15 cellular contexts compared by ENCODE assay signal in genomic region chr10:4883079-4883739, GRCh38. TPM values are rescaled to one million over a fixed set of nuclear protein-coding genes. Genes with fewer than 3 reads are reported as not detected.
DNase-seq lines count a peak whose midpoint lies in the region; ATAC-seq and TF ChIP-seq lines count a peak whose summit lies in the region.
"Had no signal": no experiment of that assay in that cellular context is flagged by ENCODE, and none has a peak within 500 bp of the region (broad histone marks: within the 10 kb centered on the region; RNA-seq: fewer than 3 reads in every experiment).

No MANE protein-coding gene starts in this region.

- H3K4me1 ChIP-seq in MM.1S (ENCODE audit: low read length): no peaks in the 10 kb centered on the region
- H3K4me1 ChIP-seq: lower lobe of right lung had no signal

- no peaks in the 10 kb centered on the region for H3K79me2 ChIP-seq in MM.1S (ENCODE audit: low read length)

- H3K4me2 ChIP-seq in MM.1S (ENCODE audit: low read depth, low read length): no peak overlapping the region

- no peaks in the 10 kb centered on the region for H3K36me3 ChIP-seq in MM.1S (replicated peaks; ENCODE audit: insufficient read depth, low read length)
- H3K36me3 ChIP-seq: lower lobe of right lung had no signal

- no peak overlapping the region for H3K4me3 ChIP-seq in MM.1S (ENCODE audit: low read length)
- H3K4me3 ChIP-seq: lower lobe of right lung had no signal

- no peaks in the 10 kb centered on the region for H3K9me2 ChIP-seq in MM.1S (replicated peaks; ENCODE audit: insufficient read depth, low read length)

- H3F3A ChIP-seq in MM.1S (ENCODE audit: insufficient read depth, low read length): no peaks in the 10 kb centered on the region

- no peak overlapping the region for H2AFZ ChIP-seq in MM.1S (ENCODE audit: low read length)

- peak; percentile 68 for ATAC-seq in esophagus mucosa
- no peak for ATAC-seq in GM21786 (IDR thresholded peaks at IDR 0.05; ENCODE audit: unreplicated experiment)
- ATAC-seq: WTC11 had no signal

- H3K9ac ChIP-seq in MM.1S (ENCODE audit: low read length): no peak overlapping the region

- no peak for TF ChIP-seq CTCF in MM.1S (IDR thresholded peaks at IDR 0.05; ENCODE audit: low read length)

- H3K27ac ChIP-seq in MM.1S (ENCODE audit: low read length) (no peak overlapping the region), caudate nucleus (ENCODE audit: low read depth, low read length) (no peak overlapping the region)
- H3K27ac ChIP-seq: lower lobe of right lung had no signal

- H4K20me1 ChIP-seq in MM.1S (ENCODE audit: insufficient read depth, low read length): no peaks in the 10 kb centered on the region

- no peaks in the 10 kb centered on the region for H3K27me3 ChIP-seq in MM.1S (replicated peaks; ENCODE audit: insufficient read depth, low read length)

- H3K9me3 ChIP-seq in MM.1S (replicated peaks; ENCODE audit: insufficient read depth, low read length): no peaks in the 10 kb centered on the region
- H3K9me3 ChIP-seq: lower lobe of right lung had no signal

- DNase-seq in EL (peak; percentile 80), OCI-M1 (lab: John Stamatoyannopoulos, UW) (peak; percentile 54), myocyte (ENCODE audit: low read depth) (peak; percentile 5), MM.1S (no peak), caudate nucleus (lab: John Stamatoyannopoulos, UW) (no peak)
- DNase-seq: activated T-cell treated with anti-CD3 and anti-CD28 coated beads for 4 hours; Calu3; GOT3; lower lobe of right lung; NCI-H1417; SIG-M5; stimulated activated CD4-positive, alpha-beta T cell treated with anti-CD3 and anti-CD28 coated beads, Interleukin-12 subunit alpha, Interleukin-12 subunit beta, amount 100 ng/mL, for 4 hours had no signal

RNA-seq across cellular contexts. Expression of gene AKR1E2, which starts 57.2 kb away (rescaled TPM):
- total RNA-seq in esophagus mucosa (1.3 TPM), myocyte (not detected in 2 replicates)
- not detected for polyA plus RNA-seq in myocyte (2012)

Comparison
In these comparisons a context has a peak if more than half of its experiments do, and no peak if none do; other contexts are left out.
1. DNase-seq: peak in EL (single experiment), OCI-M1 (single experiment) and myocyte (single experiment); none in MM.1S (single experiment) and caudate nucleus (0 of 61).